Comparison of ENCODE assay signal across 8 cellular contexts in the genomic region with DNA sequence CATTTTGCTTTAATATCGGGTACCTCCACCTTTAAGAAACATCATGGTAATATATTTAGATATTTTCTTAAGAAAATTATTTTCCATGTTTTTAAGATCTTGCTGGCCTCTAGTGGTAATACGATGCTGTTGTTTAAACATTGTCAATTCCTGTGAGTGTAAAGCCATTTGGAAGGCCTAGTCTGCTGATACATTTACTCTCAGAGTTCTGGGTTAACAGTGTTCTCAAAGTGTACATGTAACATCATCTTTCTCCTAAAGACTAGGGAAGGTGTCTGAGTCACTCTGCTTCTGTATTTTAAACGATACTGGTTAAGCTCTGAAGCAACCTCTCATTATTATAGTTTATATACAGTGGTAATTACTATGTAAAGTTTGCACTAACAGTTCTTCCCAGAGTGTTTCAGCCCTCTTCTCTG.
DNase-seq lines count a peak whose midpoint lies in the region; ATAC-seq, FAIRE-seq and TF ChIP-seq lines count a peak whose summit lies in the region.

No MANE protein-coding gene starts in this region.

- H3K27ac ChIP-seq in OCI-LY7 (ENCODE audit: low read depth, low read length, poor library complexity, severe bottlenecking) = no peak overlapping the region
- no peak overlapping the region for H3K27ac ChIP-seq in esophagus squamous epithelium

- peak; percentile 93 for FAIRE-seq in H54 (lab: Jason Lieb, UNC)

- H3K4me2 ChIP-seq in OCI-LY7 (ENCODE audit: low read length) = no peak overlapping the region

- POLR2A ChIA-PET in OCI-LY7 (lab: Charles Lee) = no interaction called here

- H3K9me2 ChIP-seq in OCI-LY7 (ENCODE audit: insufficient read depth, low read length) = no peaks in the 10 kb centered on the region

- TF ChIP-seq CTCF in OCI-LY7 (conservative IDR thresholded peaks at IDR 0.05; ENCODE audit: low read length) (peak; percentile 46), esophagus squamous epithelium (IDR thresholded peaks at IDR 0.05) (peak in 5 of 6 experiments; percentile 16 to 60 (median 43)), retinal pigment epithelial cell (conservative IDR thresholded peaks at IDR 0.05; ENCODE audit: low read depth, low read length) (peak; percentile 59)

- H3K36me3 ChIP-seq in OCI-LY7 (ENCODE audit: insufficient read depth, low read length) (no peaks in the 10 kb centered on the region), esophagus squamous epithelium (peaks cover 0 to 16% (median 0%) of the 10 kb centered on the region in 3 donors)

- no peaks in the 10 kb centered on the region for H3K9me3 ChIP-seq in OCI-LY7 (ENCODE audit: low read length)
- no peaks in the 10 kb centered on the region for H3K9me3 ChIP-seq in esophagus squamous epithelium

- no peaks in the 10 kb centered on the region for H4K20me1 ChIP-seq in OCI-LY7 (ENCODE audit: insufficient read depth, low read length)

- CTCF ChIA-PET in OCI-LY7 (lab: Charles Lee; ENCODE audit: unreplicated experiment) = no interaction called here

- DNase-seq in H54 (ENCODE audit: insufficient read length, low spot score) (no peak), OCI-LY7 (ENCODE audit: low spot score) (no peak), esophagus squamous epithelium (lab: John Stamatoyannopoulos, UW) (no peak), retinal pigment epithelial cell (ENCODE audit: low read depth) (no peak), nucleus accumbens (lab: John Stamatoyannopoulos, UW) (no peak), NCI-H2196 treated with DMSO at 0.1 percent for 48 hours (lab: John Stamatoyannopoulos, UW; ENCODE audit: unreplicated experiment) (no peak)

- H2AFZ ChIP-seq in OCI-LY7 (ENCODE audit: low read length) = no peak overlapping the region

- no TSS peak for BruUV-seq in OCI-LY7 (replicated peaks; lab: Mats Ljungman, UMichigan)

- no peak for ATAC-seq in GM19324 (IDR thresholded peaks at IDR 0.05; ENCODE audit: low FRiP score, unreplicated experiment)
- no peak for ATAC-seq in HG03196 (IDR thresholded peaks at IDR 0.05; ENCODE audit: unreplicated experiment)

- no peaks in the 10 kb centered on the region for H3K27me3 ChIP-seq in esophagus squamous epithelium

- intact Hi-C loops in OCI-LY7 (cut with micrococcal nuclease; ENCODE audit: unreplicated experiment) (no loop called here), esophagus squamous epithelium (cut with DNase I) (loop anchor here (10.0 kb wide), 1 partner anchor 248 kb away; no protein-coding TSS in a partner anchor)

- TF ChIP-seq POLR2A in H54 (IDR thresholded peaks at IDR 0.05; ENCODE audit: low read depth, low read length) (no peak), esophagus squamous epithelium (IDR thresholded peaks at IDR 0.05) (no peak)

- H3K4me3 ChIP-seq in OCI-LY7 (ENCODE audit: low read depth, low read length, poor library complexity, severe bottlenecking) (no peak overlapping the region), esophagus squamous epithelium (no peak overlapping the region), retinal pigment epithelial cell (ENCODE audit: low read length) (no peak overlapping the region)

- H3K79me2 ChIP-seq in OCI-LY7 (ENCODE audit: insufficient read depth, low read depth, low read length) = no peaks in the 10 kb centered on the region

- H3K4me1 ChIP-seq in OCI-LY7 (ENCODE audit: insufficient read depth, low read length, poor library complexity, severe bottlenecking) (no peaks in the 10 kb centered on the region), esophagus squamous epithelium (peaks cover 6 to 40% (median 19%) of the 10 kb centered on the region in 3 donors)

- WGBS in esophagus squamous epithelium, 2 donors = 15 to 17% methylated on average over 3 of the region's 3 CpGs
